ENCODE assay signal across 1 cellular context in the genomic region with DNA sequence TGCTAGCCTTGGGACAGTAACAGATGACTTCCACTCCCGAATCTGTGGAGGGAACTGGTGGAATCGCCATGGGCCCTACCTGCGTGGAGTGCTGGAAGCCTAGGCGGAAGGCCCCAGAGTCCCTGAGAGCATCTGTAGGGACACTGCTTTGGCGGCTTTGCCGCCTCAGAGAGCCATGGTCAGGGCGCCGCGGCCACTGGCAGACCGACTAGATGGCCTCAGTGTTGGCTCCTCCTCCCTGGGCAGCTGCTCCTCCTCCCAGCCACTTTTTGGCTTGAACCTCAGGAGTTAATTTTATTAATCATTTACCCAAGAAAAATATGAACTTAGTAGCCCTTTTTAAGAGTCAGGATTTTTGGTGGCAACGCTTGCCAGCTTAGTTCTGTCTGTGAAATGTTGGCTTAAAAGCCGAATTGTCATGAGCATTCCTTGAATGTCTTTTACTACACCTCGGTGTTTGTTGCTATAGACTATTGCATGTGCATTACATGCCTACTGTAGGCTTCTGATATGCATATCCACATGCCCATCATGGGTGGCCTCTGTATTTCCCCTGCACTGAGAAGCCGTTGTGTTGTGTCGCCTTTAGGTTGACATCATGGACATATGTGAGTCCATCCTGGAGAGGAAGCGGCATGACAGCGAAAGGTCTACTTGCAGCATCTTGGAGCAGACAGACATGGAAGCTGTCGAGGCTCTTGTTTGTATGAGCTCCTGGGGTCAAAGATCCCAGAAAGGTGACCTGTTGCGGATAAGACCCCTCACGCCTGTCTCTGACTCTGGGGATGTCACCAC.
TF ChIP-seq lines count a peak whose summit lies in the region.

No MANE protein-coding gene starts in this region.

TF ChIP-seq in HepG2, 621 proteins besides CTCF, POLR2A, EP300 and RAD21 (continued from another document):
- TF ChIP-seq, protein P1, sequence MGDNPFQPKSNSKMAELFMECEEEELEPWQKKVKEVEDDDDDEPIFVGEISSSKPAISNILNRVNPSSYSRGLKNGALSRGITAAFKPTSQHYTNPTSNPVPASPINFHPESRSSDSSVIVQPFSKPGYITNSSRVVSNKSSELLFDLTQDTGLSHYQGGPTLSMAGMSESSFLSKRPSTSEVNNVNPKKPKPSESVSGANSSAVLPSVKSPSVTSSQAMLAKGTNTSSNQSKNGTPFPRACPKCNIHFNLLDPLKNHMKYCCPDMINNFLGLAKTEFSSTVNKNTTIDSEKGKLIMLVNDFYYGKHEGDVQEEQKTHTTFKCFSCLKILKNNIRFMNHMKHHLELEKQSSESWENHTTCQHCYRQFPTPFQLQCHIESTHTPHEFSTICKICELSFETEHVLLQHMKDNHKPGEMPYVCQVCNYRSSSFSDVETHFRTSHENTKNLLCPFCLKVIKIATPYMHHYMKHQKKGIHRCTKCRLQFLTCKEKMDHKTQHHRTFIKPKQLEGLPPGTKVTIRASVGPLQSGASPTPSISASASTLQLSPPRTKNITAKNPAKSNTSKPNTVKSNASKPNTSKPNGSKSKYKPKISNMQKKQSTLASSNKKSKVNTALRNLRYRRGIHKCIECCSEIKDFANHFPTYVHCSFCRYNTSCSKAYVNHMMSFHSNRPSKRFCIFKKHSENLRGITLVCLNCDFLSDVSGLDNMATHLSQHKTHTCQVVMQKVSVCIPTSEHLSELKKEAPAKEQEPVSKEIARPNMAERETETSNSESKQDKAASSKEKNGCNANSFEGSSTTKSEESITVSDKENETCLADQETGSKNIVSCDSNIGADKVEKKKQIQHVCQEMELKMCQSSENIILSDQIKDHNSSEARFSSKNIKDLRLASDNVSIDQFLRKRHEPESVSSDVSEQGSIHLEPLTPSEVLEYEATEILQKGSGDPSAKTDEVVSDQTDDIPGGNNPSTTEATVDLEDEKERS (CRISPR knock-in tag; IDR thresholded peaks at IDR 0.05) = 0 out of 2 replicates have a peak, but pooled peaks have one; percentile 55
- TF ChIP-seq, protein P2, sequence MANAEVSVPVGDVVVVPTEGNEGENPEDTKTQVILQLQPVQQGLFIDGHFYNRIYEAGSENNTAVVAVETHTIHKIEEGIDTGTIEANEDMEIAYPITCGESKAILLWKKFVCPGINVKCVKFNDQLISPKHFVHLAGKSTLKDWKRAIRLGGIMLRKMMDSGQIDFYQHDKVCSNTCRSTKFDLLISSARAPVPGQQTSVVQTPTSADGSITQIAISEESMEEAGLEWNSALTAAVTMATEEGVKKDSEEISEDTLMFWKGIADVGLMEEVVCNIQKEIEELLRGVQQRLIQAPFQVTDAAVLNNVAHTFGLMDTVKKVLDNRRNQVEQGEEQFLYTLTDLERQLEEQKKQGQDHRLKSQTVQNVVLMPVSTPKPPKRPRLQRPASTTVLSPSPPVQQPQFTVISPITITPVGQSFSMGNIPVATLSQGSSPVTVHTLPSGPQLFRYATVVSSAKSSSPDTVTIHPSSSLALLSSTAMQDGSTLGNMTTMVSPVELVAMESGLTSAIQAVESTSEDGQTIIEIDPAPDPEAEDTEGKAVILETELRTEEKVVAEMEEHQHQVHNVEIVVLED (CRISPR knock-in tag; IDR thresholded peaks at IDR 0.05; ENCODE audit: borderline replicate concordance) = no peak
- TF ChIP-seq ZNF652 (CRISPR knock-in tag; IDR thresholded peaks at IDR 0.05; ENCODE audit: borderline replicate concordance, low read depth) (peak; percentile 84; the same call in 1 of the 2 replicates), ZNF839 (CRISPR knock-in tag; IDR thresholded peaks at IDR 0.05; ENCODE audit: borderline replicate concordance) (no peak), NAIF1 (CRISPR knock-in tag; IDR thresholded peaks at IDR 0.05; ENCODE audit: borderline replicate concordance) (no peak), CENPT (CRISPR knock-in tag; IDR thresholded peaks at IDR 0.05; ENCODE audit: low read depth) (no peak), NR3C1 (CRISPR knock-in tag; IDR thresholded peaks at IDR 0.05) (no peak), ZNF296 (CRISPR knock-in tag; conservative IDR thresholded peaks at IDR 0.05) (0 out of 2 replicates have a peak, but pooled peaks have one; percentile 15), NFE2 (CRISPR knock-in tag; IDR thresholded peaks at IDR 0.05) (no peak), SP1 (IDR thresholded peaks at IDR 0.05) (no peak), SP1 (CRISPR knock-in tag; IDR thresholded peaks at IDR 0.05) (no peak), HDAC2 (CRISPR knock-in tag; IDR thresholded peaks at IDR 0.05) (no peak), ZNF136 (CRISPR knock-in tag; IDR thresholded peaks at IDR 0.05; ENCODE audit: low read depth) (0 out of 2 replicates have a peak, but pooled peaks have one; percentile 42), TBX2 (CRISPR knock-in tag; IDR thresholded peaks at IDR 0.05; ENCODE audit: borderline replicate concordance) (0 out of 2 replicates have a peak, but pooled peaks have one; percentile 29), CREB1 (IDR thresholded peaks at IDR 0.05) (no peak), CREB1 (CRISPR knock-in tag; IDR thresholded peaks at IDR 0.05) (no peak)
- TF ChIP-seq, protein P3, sequence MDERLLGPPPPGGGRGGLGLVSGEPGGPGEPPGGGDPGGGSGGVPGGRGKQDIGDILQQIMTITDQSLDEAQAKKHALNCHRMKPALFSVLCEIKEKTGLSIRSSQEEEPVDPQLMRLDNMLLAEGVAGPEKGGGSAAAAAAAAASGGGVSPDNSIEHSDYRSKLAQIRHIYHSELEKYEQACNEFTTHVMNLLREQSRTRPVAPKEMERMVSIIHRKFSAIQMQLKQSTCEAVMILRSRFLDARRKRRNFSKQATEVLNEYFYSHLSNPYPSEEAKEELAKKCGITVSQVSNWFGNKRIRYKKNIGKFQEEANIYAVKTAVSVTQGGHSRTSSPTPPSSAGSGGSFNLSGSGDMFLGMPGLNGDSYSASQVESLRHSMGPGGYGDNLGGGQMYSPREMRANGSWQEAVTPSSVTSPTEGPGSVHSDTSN (CRISPR knock-in tag; IDR thresholded peaks at IDR 0.05) = no peak
- TF ChIP-seq, protein P4, sequence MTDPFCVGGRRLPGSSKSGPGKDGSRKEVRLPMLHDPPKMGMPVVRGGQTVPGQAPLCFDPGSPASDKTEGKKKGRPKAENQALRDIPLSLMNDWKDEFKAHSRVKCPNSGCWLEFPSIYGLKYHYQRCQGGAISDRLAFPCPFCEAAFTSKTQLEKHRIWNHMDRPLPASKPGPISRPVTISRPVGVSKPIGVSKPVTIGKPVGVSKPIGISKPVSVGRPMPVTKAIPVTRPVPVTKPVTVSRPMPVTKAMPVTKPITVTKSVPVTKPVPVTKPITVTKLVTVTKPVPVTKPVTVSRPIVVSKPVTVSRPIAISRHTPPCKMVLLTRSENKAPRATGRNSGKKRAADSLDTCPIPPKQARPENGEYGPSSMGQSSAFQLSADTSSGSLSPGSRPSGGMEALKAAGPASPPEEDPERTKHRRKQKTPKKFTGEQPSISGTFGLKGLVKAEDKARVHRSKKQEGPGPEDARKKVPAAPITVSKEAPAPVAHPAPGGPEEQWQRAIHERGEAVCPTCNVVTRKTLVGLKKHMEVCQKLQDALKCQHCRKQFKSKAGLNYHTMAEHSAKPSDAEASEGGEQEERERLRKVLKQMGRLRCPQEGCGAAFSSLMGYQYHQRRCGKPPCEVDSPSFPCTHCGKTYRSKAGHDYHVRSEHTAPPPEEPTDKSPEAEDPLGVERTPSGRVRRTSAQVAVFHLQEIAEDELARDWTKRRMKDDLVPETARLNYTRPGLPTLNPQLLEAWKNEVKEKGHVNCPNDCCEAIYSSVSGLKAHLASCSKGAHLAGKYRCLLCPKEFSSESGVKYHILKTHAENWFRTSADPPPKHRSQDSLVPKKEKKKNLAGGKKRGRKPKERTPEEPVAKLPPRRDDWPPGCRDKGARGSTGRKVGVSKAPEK (CRISPR knock-in tag; IDR thresholded peaks at IDR 0.05; ENCODE audit: borderline replicate concordance) = 0 out of 2 replicates have a peak, but pooled peaks have one; percentile 71
- TF ChIP-seq, protein P5, sequence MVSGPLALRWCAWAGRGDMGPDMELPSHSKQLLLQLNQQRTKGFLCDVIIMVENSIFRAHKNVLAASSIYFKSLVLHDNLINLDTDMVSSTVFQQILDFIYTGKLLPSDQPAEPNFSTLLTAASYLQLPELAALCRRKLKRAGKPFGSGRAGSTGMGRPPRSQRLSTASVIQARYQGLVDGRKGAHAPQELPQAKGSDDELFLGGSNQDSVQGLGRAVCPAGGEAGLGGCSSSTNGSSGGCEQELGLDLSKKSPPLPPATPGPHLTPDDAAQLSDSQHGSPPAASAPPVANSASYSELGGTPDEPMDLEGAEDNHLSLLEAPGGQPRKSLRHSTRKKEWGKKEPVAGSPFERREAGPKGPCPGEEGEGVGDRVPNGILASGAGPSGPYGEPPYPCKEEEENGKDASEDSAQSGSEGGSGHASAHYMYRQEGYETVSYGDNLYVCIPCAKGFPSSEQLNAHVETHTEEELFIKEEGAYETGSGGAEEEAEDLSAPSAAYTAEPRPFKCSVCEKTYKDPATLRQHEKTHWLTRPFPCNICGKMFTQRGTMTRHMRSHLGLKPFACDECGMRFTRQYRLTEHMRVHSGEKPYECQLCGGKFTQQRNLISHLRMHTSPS (CRISPR knock-in tag; IDR thresholded peaks at IDR 0.05; ENCODE audit: low read depth) = 0 out of 2 replicates have a peak, but pooled peaks have one; percentile 36
